Comparison of ENCODE assay signal across 14 cellular contexts in genomic region chr2:64291181-64291580, GRCh38.
A peak's percentile ranks its signal among the peaks of the same experiment; 100 is the strongest.
DNase-seq lines count a peak whose midpoint lies in the region; ATAC-seq and TF ChIP-seq lines count a peak whose summit lies in the region.
"Had no signal": no experiment of that assay in that cellular context is flagged by ENCODE, and none has a peak within 500 bp of the region (broad histone marks: within the 10 kb centered on the region; RNA-seq: fewer than 3 reads in every experiment).

No MANE protein-coding gene starts in this region.

- no peak overlapping the region for H2AFZ ChIP-seq in SK-N-SH (ENCODE audit: low read depth)

- intact Hi-C loops in left lung (cut with DNase I): no loop called here

- H3K79me2 ChIP-seq in SK-N-SH (ENCODE audit: insufficient read depth): no peaks in the 10 kb centered on the region

- H3K9me2 ChIP-seq in SK-N-SH: no peaks in the 10 kb centered on the region

- no peak overlapping the region for H3K4me3 ChIP-seq in AG10803 (ENCODE audit: low read length)
- H3K4me3 ChIP-seq in choroid plexus epithelial cell (ENCODE audit: low read depth, low read length): no peak overlapping the region
- no peak overlapping the region for H3K4me3 ChIP-seq in left lung
- H3K4me3 ChIP-seq in SK-N-SH (ENCODE audit: low read depth in 2 of 2, low read length in 1 of 2): no peak overlapping the region

- no peak overlapping the region for H3K9ac ChIP-seq in SK-N-SH

- POLR2A ChIA-PET in SK-N-SH (lab: Yijun Ruan, JAX): no interaction called here

- H3F3A ChIP-seq in SK-N-SH (replicated peaks; ENCODE audit: insufficient read depth): no peaks in the 10 kb centered on the region

- no peak overlapping the region for H3K27ac ChIP-seq in left lung
- H3K27ac ChIP-seq in SK-N-SH (ENCODE audit: low read depth in 2 of 2, low read length in 1 of 2): no peak overlapping the region

- H3K27me3 ChIP-seq in left lung: no peaks in the 10 kb centered on the region
- no peaks in the 10 kb centered on the region; the same call in 1 of the 2 replicates for H3K27me3 ChIP-seq in SK-N-SH (ENCODE audit: insufficient read depth)

- H3K4me1 ChIP-seq in left lung: no peaks in the 10 kb centered on the region
- H3K4me1 ChIP-seq in SK-N-SH (ENCODE audit: control insufficient read depth in 1 of 2, insufficient read depth in 2 of 2, low read depth in 1 of 2, low read length in 1 of 2): peaks cover 0 to 7% of the 10 kb centered on the region in 2 experiments; a peak in 1 of 4 replicates

- no peak for TF ChIP-seq RAD21 in SK-N-SH (IDR thresholded peaks at IDR 0.05; ENCODE audit: low read length)

- peak; percentile 76 for DNase-seq in AG10803 (ENCODE audit: low read depth)
- peak; percentile 61 for DNase-seq in M059J (ENCODE audit: low read depth)
- DNase-seq in choroid plexus epithelial cell (ENCODE audit: low read depth): peak; percentile 91
- DNase-seq in left lung: no peak
- no peak for DNase-seq in NCI-H526 (lab: John Stamatoyannopoulos, UW)
- no peak for DNase-seq in SK-N-SH
- DNase-seq: activated T-cell treated with anti-CD3 and anti-CD28 coated beads, Interleukin-2, amount 50 U/mL, for 4 hours; AML-193; foreskin melanocyte; NCI-H1105; NCI-H524 treated with DMSO at 0.1 percent for 48 hours; Right ventricle myocardium superior had no signal

- no peaks in the 10 kb centered on the region for H4K20me1 ChIP-seq in SK-N-SH (ENCODE audit: insufficient read depth)

- 100% methylated on average over 1 of the region's 1 CpG for WGBS in SK-N-SH (ENCODE audit: low lambda C conversion rate)

- ATAC-seq in left lung (peak; percentile 73), HG02973 (IDR thresholded peaks at IDR 0.05; ENCODE audit: unreplicated experiment) (no peak), HG03520 (IDR thresholded peaks at IDR 0.05; ENCODE audit: unreplicated experiment) (no peak)
- ATAC-seq: activated T-cell treated with anti-CD3 and anti-CD28 coated beads, Interleukin-2, amount 50 U/mL, for 4 hours had no signal

- H3K9me3 ChIP-seq in left lung (no peaks in the 10 kb centered on the region), SK-N-SH (no peaks in the 10 kb centered on the region)

- TF ChIP-seq EP300 in SK-N-SH (IDR thresholded peaks at IDR 0.05; ENCODE audit: borderline replicate concordance in 1 of 2, low read depth in 1 of 2, low read length in 1 of 2): no peak

- CTCF ChIA-PET in SK-N-SH (lab: Yijun Ruan, JAX): interaction anchor here (1.0 kb wide), 1 partner anchor 242 kb away, joined by 3 read pairs; no protein-coding TSS in a partner anchor

- TF ChIP-seq CTCF in AG10803 (conservative IDR thresholded peaks at IDR 0.05; ENCODE audit: low read length) (no peak), choroid plexus epithelial cell (conservative IDR thresholded peaks at IDR 0.05; ENCODE audit: low read depth, low read length) (no peak), left lung (IDR thresholded peaks at IDR 0.05) (no peak), SK-N-SH (IDR thresholded peaks at IDR 0.05) (no peak)

- H3K36me3 ChIP-seq in left lung: no peaks in the 10 kb centered on the region
- H3K36me3 ChIP-seq in SK-N-SH (replicated peaks in 1 of 2; ENCODE audit: control insufficient read depth in 1 of 2, insufficient read depth in 2 of 2, low read length in 1 of 2): no peaks in the 10 kb centered on the region

- H3K4me2 ChIP-seq in SK-N-SH: no peak overlapping the region

TF ChIP-seq in SK-N-SH, 30 proteins besides CTCF, POLR2A, EP300 and RAD21:
- TF ChIP-seq FOXM1 (IDR thresholded peaks at IDR 0.05; ENCODE audit: low read depth) (no peak), FOSL2 (IDR thresholded peaks at IDR 0.05; ENCODE audit: borderline replicate concordance, low read depth) (no peak), REST (IDR thresholded peaks at IDR 0.05; ENCODE audit: low read depth, low read length) (no peak), TEAD4 (IDR thresholded peaks at IDR 0.05; ENCODE audit: borderline replicate concordance, insufficient read depth) (no peak), SIN3A (IDR thresholded peaks at IDR 0.05; ENCODE audit: borderline replicate concordance, low read depth, low read length) (no peak)

Comparison
In these comparisons a context has a peak if more than half of its experiments do, and no peak if none do; other contexts are left out.
1. DNase-seq: peak in AG10803 (single experiment), M059J (single experiment) and choroid plexus epithelial cell (single experiment); none in left lung (0 of 2), NCI-H526 (0 of 2) and SK-N-SH (single experiment).